Comparison of ENCODE assay signal across 26 cellular contexts in genomic region chrX:41716217-41716616, GRCh38. TPM values are rescaled to one million over a fixed set of nuclear protein-coding genes. Genes with fewer than 3 reads are reported as not detected.
"Had no signal": no experiment of that assay in that cellular context is flagged by ENCODE, and none has a peak within 500 bp of the region (broad histone marks: within the 10 kb centered on the region; RNA-seq: fewer than 3 reads in every experiment).

No MANE protein-coding gene starts in this region.

- H3K27me3 Mint-ChIP-seq: activated CD4-positive, alpha-beta T cell treated with anti-CD3 and anti-CD28 coated beads, Interleukin-2, amount 10 ng/mL, durations not matched to agents 7 days and 5 days; activated naive CD4-positive, alpha-beta T cell treated with anti-CD3 and anti-CD28 coated beads, Interleukin-2, amount 50 U/mL, for 24 hours; central memory CD8-positive, alpha-beta T cell; stimulated activated memory B cell treated with anti-CD40 and anti-IgM and Interleukin-4, amounts not matched to agents 10 μg/mL and 1 μg/mL and 100 μg/mL, for 72 hours; T-helper 17 cell; type B pancreatic cell had no signal

- H3K36me3 Mint-ChIP-seq: natural killer cell had no signal

- H3K9me3 Mint-ChIP-seq: central memory CD8-positive, alpha-beta T cell; natural killer cell; stimulated activated memory B cell treated with anti-CD40 and anti-IgM and Interleukin-4, amounts not matched to agents 10 μg/mL and 1 μg/mL and 100 μg/mL, for 72 hours had no signal

- FAIRE-seq: colon, frontal cortex, small intestine had no signal

- H3K27ac Mint-ChIP-seq: activated CD4-positive, alpha-beta T cell treated with anti-CD3 and anti-CD28 coated beads, Interleukin-2, amount 10 ng/mL, durations not matched to agents 7 days and 5 days; activated naive CD4-positive, alpha-beta T cell treated with anti-CD3 and anti-CD28 coated beads, Interleukin-2, amount 50 U/mL, for 24 hours; activated T-helper 2 cell treated with anti-CD3 and anti-CD28 coated beads, Interferon-gamma antibody, Interleukin-2, Interleukin-4, amounts not matched to agents 10 μg/mL and 5 μg/mL and 100 μg/mL, durations not matched to agents 14 hours and 24 hours and 36 hours; natural killer cell; stimulated activated memory B cell treated with anti-CD40 and anti-IgM and Interleukin-4, amounts not matched to agents 10 μg/mL and 1 μg/mL and 100 μg/mL, for 72 hours; T-helper 17 cell; type B pancreatic cell had no signal

- H3K4me3 Mint-ChIP-seq: activated CD4-positive, alpha-beta T cell treated with anti-CD3 and anti-CD28 coated beads, Interleukin-2, amount 10 ng/mL, durations not matched to agents 7 days and 5 days; activated naive CD4-positive, alpha-beta T cell treated with anti-CD3 and anti-CD28 coated beads, Interleukin-2, amount 50 U/mL, for 24 hours; central memory CD8-positive, alpha-beta T cell; natural killer cell; stimulated activated memory B cell treated with anti-CD40 and anti-IgM and Interleukin-4, amounts not matched to agents 10 μg/mL and 1 μg/mL and 100 μg/mL, for 72 hours; T-helper 17 cell; type B pancreatic cell had no signal

- DNase-seq: activated CD4-positive, alpha-beta T cell treated with anti-CD3 and anti-CD28 coated beads, Interleukin-2, amount 10 ng/mL, durations not matched to agents 7 days and 5 days; activated CD4-positive, CD25-positive, alpha-beta regulatory T cell; effector memory CD4-positive, alpha-beta T cell; glutamatergic neuron; hippocampal formation; kidney glomerular epithelial cell; left ventricle myocardium inferior; natural killer cell; stomach; T-helper 17 cell; testis had no signal

- ATAC-seq: esophagus mucosa; natural killer cell; sciatic nerve; stimulated activated memory B cell treated with anti-CD40 and anti-IgM and Interleukin-4, amounts not matched to agents 10 μg/mL and 1 μg/mL and 100 μg/mL, for 72 hours; T-helper 17 cell had no signal

RNA-seq across cellular contexts. Expression of gene GPR82, which starts 7.8 kb away (rescaled TPM):
- total RNA-seq: activated CD4-positive, alpha-beta T cell treated with anti-CD3 and anti-CD28 coated beads, Interleukin-2, amount 10 ng/mL, durations not matched to agents 7 days and 5 days; dermis microvascular lymphatic vessel endothelial cell; frontal cortex; lung microvascular endothelial cell; osteoblast; renal cortical epithelial cell; T-helper 17 cell; vagina had no signal

RNA-seq across cellular contexts. Expression of gene GPR34, which starts 27.4 kb away (rescaled TPM):
- total RNA-seq: activated T-helper 2 cell treated with anti-CD3 and anti-CD28 coated beads, Interferon-gamma antibody, Interleukin-2, Interleukin-4, amounts not matched to agents 10 μg/mL and 5 μg/mL and 100 μg/mL, durations not matched to agents 14 hours and 24 hours and 36 hours; dermis microvascular lymphatic vessel endothelial cell; lung microvascular endothelial cell; renal cortical epithelial cell had no signal
